ENCODE assay signal across 22 cellular contexts in genomic region chr20:12825180-12825579, GRCh38.
"Had no signal": no experiment of that assay in that cellular context is flagged by ENCODE, and none has a peak within 500 bp of the region (broad histone marks: within the 10 kb centered on the region; RNA-seq: fewer than 3 reads in every experiment).

No MANE protein-coding gene starts in this region.

- H3K9me3 ChIP-seq: esophagus muscularis mucosa, gastrocnemius medialis, heart right ventricle, lower lobe of right lung, ovary, right lobe of liver, testis, tibial nerve, upper lobe of right lung had no signal

- H3K4me1 ChIP-seq: gastrocnemius medialis, neural progenitor cell, right lobe of liver, testis, upper lobe of right lung had no signal

- H3K4me1 Mint-ChIP-seq: memory B cell; natural killer cell; neural progenitor cell; stimulated activated effector memory CD8-positive, alpha-beta T cell treated with anti-CD3 and anti-CD28 coated beads, Interleukin-12 subunit alpha, Interleukin-12 subunit beta, amount 100 ng/mL, for 72 hours had no signal

- H3K27me3 Mint-ChIP-seq: memory B cell; progenitor cell of endocrine pancreas; stimulated activated naive CD8-positive, alpha-beta T cell treated with anti-CD3 and anti-CD28 coated beads, Interleukin-15, Interleukin-2, amounts not matched to agents 100 ng/mL and 50 ng/mL, for 24 hours had no signal

- ATAC-seq: gastrocnemius medialis; left lobe of liver; lower lobe of right lung; natural killer cell; right lobe of liver; stimulated activated effector memory CD8-positive, alpha-beta T cell treated with anti-CD3 and anti-CD28 coated beads, Interleukin-12 subunit alpha, Interleukin-12 subunit beta, amount 100 ng/mL, for 72 hours; upper lobe of right lung had no signal

- H3K4me3 ChIP-seq: esophagus muscularis mucosa, gastrocnemius medialis, heart right ventricle, lower lobe of right lung, neural progenitor cell, ovary, right lobe of liver, testis, tibial nerve, upper lobe of right lung had no signal

- H3K9me3 Mint-ChIP-seq: mesothelial cell of epicardium; neural progenitor cell; stimulated activated naive CD8-positive, alpha-beta T cell treated with anti-CD3 and anti-CD28 coated beads, Interleukin-15, Interleukin-2, amounts not matched to agents 100 ng/mL and 50 ng/mL, for 24 hours had no signal

- H3K36me3 Mint-ChIP-seq: memory B cell; mesothelial cell of epicardium; natural killer cell; neural progenitor cell; stimulated activated effector memory CD8-positive, alpha-beta T cell treated with anti-CD3 and anti-CD28 coated beads, Interleukin-12 subunit alpha, Interleukin-12 subunit beta, amount 100 ng/mL, for 72 hours had no signal

- DNase-seq: effector memory CD4-positive, alpha-beta T cell; gastrocnemius medialis; heart right ventricle; islet precursor cell; lower lobe of right lung; natural killer cell; nucleus accumbens; ovary; right lobe of liver; stimulated activated CD4-positive, alpha-beta T cell treated with anti-CD3 and anti-CD28 coated beads, Interleukin-4, amount 100 ng/mL, for 1 hour; stimulated activated CD8-positive, alpha-beta memory T cell treated with anti-CD3 and anti-CD28 coated beads, Interleukin-4, amount 100 ng/mL, for 48 hours; testis; upper lobe of right lung had no signal

- H3K27ac ChIP-seq: esophagus muscularis mucosa, gastrocnemius medialis, lower lobe of right lung, neural progenitor cell, ovary, right lobe of liver, tibial nerve, upper lobe of right lung had no signal

- H3K27ac Mint-ChIP-seq: memory B cell; natural killer cell; neural progenitor cell; progenitor cell of endocrine pancreas; stimulated activated effector memory CD8-positive, alpha-beta T cell treated with anti-CD3 and anti-CD28 coated beads, Interleukin-12 subunit alpha, Interleukin-12 subunit beta, amount 100 ng/mL, for 72 hours; stimulated activated naive CD8-positive, alpha-beta T cell treated with anti-CD3 and anti-CD28 coated beads, Interleukin-15, Interleukin-2, amounts not matched to agents 100 ng/mL and 50 ng/mL, for 24 hours had no signal

- H3K27me3 ChIP-seq: esophagus muscularis mucosa, gastrocnemius medialis, heart right ventricle, neural progenitor cell, ovary, right lobe of liver, testis, tibial nerve, upper lobe of right lung had no signal

- H3K4me3 Mint-ChIP-seq: memory B cell; mesothelial cell of epicardium; natural killer cell; neural progenitor cell; stimulated activated effector memory CD8-positive, alpha-beta T cell treated with anti-CD3 and anti-CD28 coated beads, Interleukin-12 subunit alpha, Interleukin-12 subunit beta, amount 100 ng/mL, for 72 hours; stimulated activated naive CD8-positive, alpha-beta T cell treated with anti-CD3 and anti-CD28 coated beads, Interleukin-15, Interleukin-2, amounts not matched to agents 100 ng/mL and 50 ng/mL, for 24 hours had no signal
